Comparison of ENCODE assay signal across 11 cellular contexts in the genomic region with DNA sequence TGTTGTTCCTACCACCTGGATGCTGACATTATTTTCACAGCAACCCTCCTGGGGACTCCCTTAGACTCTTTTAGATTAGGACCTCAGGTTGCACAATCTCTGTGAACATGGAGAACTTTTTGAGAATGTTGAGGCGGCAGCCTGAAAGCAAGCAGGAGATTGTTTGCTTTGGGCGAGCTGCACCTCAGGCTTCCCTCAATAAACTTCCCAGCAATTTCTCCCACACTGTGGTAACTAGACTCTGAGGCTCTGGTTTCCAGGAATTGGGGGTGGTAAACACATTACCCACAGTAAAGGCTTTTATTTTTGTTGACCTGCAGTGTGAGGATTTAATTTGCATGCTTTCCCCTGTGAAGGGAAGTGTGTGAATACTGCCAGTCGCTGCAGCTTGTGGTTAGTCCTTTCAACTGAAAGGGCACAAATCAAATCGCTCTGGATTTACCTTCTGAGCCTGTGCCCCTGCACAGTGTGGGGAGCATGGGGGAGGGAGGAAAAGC. TPM values are rescaled to one million over a fixed set of nuclear protein-coding genes. Genes with fewer than 3 reads are reported as not detected.
DNase-seq lines count a peak whose midpoint lies in the region; ATAC-seq, FAIRE-seq and TF ChIP-seq lines count a peak whose summit lies in the region.
"Had no signal": no experiment of that assay in that cellular context is flagged by ENCODE, and none has a peak within 500 bp of the region (broad histone marks: within the 10 kb centered on the region; RNA-seq: fewer than 3 reads in every experiment).

No MANE protein-coding gene starts in this region.

- peak overlapping the region; percentile 10; the same call in 1 of the 2 replicates for H2AFZ ChIP-seq in PC-9

- TF ChIP-seq CTCF in PC-9 (conservative IDR thresholded peaks at IDR 0.05) (no peak), transverse colon (IDR thresholded peaks at IDR 0.05) (no peak), GM13976 (IDR thresholded peaks at IDR 0.05; ENCODE audit: borderline replicate concordance, control extremely low read depth, extremely low read depth, insufficient read depth, missing control alignments) (no peak)

- CTCF ChIA-PET in PC-9 (lab: Charles Lee): no interaction called here

- H3K9me3 ChIP-seq in PC-9 (ENCODE audit: insufficient read depth, low read depth) (no peaks in the 10 kb centered on the region), transverse colon (no peaks in the 10 kb centered on the region)

- in situ Hi-C loops in transverse colon (cut with MboI; ENCODE audit: low pct_ligation_motif_present in 1 of 4, low pct_unique_long_range_greater_than_20kb in 1 of 4, low sequenced_read_pairs in 3 of 4): loop anchor here in 2 of 4 donors (10.0 to 25.0 kb wide), 2 partner anchors 339 to 347 kb away; no protein-coding TSS in a partner anchor
- in situ Hi-C loops in GM13976 (cut with MboI; ENCODE audit: low sequenced_read_pairs, unreplicated experiment): no loop called here

- H3K27me3 ChIP-seq in PC-9 (ENCODE audit: insufficient read depth, low read depth): no peaks in the 10 kb centered on the region
- peaks cover 5% of the 10 kb centered on the region for H3K27me3 ChIP-seq in transverse colon

- no peak for TF ChIP-seq EP300 in transverse colon (IDR thresholded peaks at IDR 0.05; ENCODE audit: low read depth)

- WGBS in transverse colon (ENCODE audit: low coverage in 1 of 2), 2 donors: 6 to 17% methylated on average over 2 to 4 of the region's 4 CpGs

- no TSS peak for BruUV-seq in PC-9 (replicated peaks; lab: Mats Ljungman, UMichigan)

- H3K27me3 Mint-ChIP-seq in activated T-helper 2 cell treated with anti-CD3 and anti-CD28 coated beads, Interferon-gamma antibody, Interleukin-2, Interleukin-4, amounts not matched to agents 10 μg/mL and 5 μg/mL and 100 μg/mL, durations not matched to agents 14 hours and 24 hours and 36 hours (ENCODE audit: low read depth): peaks cover 22% of the 10 kb centered on the region

- H3K36me3 ChIP-seq in PC-9 (ENCODE audit: low read depth) (no peaks in the 10 kb centered on the region), transverse colon (no peaks in the 10 kb centered on the region)

- no peaks in the 10 kb centered on the region for H3F3A ChIP-seq in PC-9 (ENCODE audit: insufficient read depth, low read depth)

- no peaks in the 10 kb centered on the region for H3K9me3 Mint-ChIP-seq in activated T-helper 2 cell treated with anti-CD3 and anti-CD28 coated beads, Interferon-gamma antibody, Interleukin-2, Interleukin-4, amounts not matched to agents 10 μg/mL and 5 μg/mL and 100 μg/mL, durations not matched to agents 14 hours and 24 hours and 36 hours
- H3K9me3 Mint-ChIP-seq: activated T-cell treated with anti-CD3 and anti-CD28 coated beads, Interleukin-2, amount 50 U/mL, for 72 hours; IgD-negative memory B cell; natural killer cell had no signal

- no peak overlapping the region for H3K4me3 Mint-ChIP-seq in activated T-helper 2 cell treated with anti-CD3 and anti-CD28 coated beads, Interferon-gamma antibody, Interleukin-2, Interleukin-4, amounts not matched to agents 10 μg/mL and 5 μg/mL and 100 μg/mL, durations not matched to agents 14 hours and 24 hours and 36 hours (ENCODE audit: low read depth)
- H3K4me3 Mint-ChIP-seq: activated T-cell treated with anti-CD3 and anti-CD28 coated beads, Interleukin-2, amount 50 U/mL, for 72 hours; natural killer cell had no signal

- H3K4me1 Mint-ChIP-seq in activated T-helper 2 cell treated with anti-CD3 and anti-CD28 coated beads, Interferon-gamma antibody, Interleukin-2, Interleukin-4, amounts not matched to agents 10 μg/mL and 5 μg/mL and 100 μg/mL, durations not matched to agents 14 hours and 24 hours and 36 hours (ENCODE audit: low read depth): peaks cover 10% of the 10 kb centered on the region
- H3K4me1 Mint-ChIP-seq: natural killer cell had no signal

- H3K27ac Mint-ChIP-seq in activated T-helper 2 cell treated with anti-CD3 and anti-CD28 coated beads, Interferon-gamma antibody, Interleukin-2, Interleukin-4, amounts not matched to agents 10 μg/mL and 5 μg/mL and 100 μg/mL, durations not matched to agents 14 hours and 24 hours and 36 hours: no peak overlapping the region
- H3K27ac Mint-ChIP-seq: activated T-cell treated with anti-CD3 and anti-CD28 coated beads, Interleukin-2, amount 50 U/mL, for 72 hours; IgD-negative memory B cell; natural killer cell had no signal

- ATAC-seq in left colon: peak; percentile 60
- ATAC-seq: activated T-cell treated with anti-CD3 and anti-CD28 coated beads, Interleukin-2, amount 50 U/mL, for 72 hours had no signal

- no peak for TF ChIP-seq POLR2A in transverse colon (IDR thresholded peaks at IDR 0.05)

- H3K27ac ChIP-seq in PC-9: no peak overlapping the region
- H3K27ac ChIP-seq in transverse colon: no peak overlapping the region

- peak overlapping the region; percentile 25; the same call in 1 of the 2 replicates for H3K4me2 ChIP-seq in PC-9

- H4K20me1 ChIP-seq in PC-9 (ENCODE audit: insufficient read depth): no peaks in the 10 kb centered on the region

- DNase-seq in NOMO-1 (lab: John Stamatoyannopoulos, UW; ENCODE audit: unreplicated experiment in 2 of 2): peak; percentile 20 to 54
- DNase-seq in NOMO-1 treated with dmso at 0.1 percent for 144 hours (lab: John Stamatoyannopoulos, UW; ENCODE audit: unreplicated experiment): no peak
- DNase-seq in PC-9: no peak
- DNase-seq in left colon: no peak
- DNase-seq in transverse colon: peak; percentile 14
- no peak for DNase-seq in activated T-helper 2 cell treated with anti-CD3 and anti-CD28 coated beads, Interferon-gamma antibody, Interleukin-2, Interleukin-4, amounts not matched to agents 10 μg/mL and 5 μg/mL and 100 μg/mL, durations not matched to agents 14 hours and 24 hours and 36 hours (ENCODE audit: low spot score)
- no peak for DNase-seq in HTR-8/SVneo (ENCODE audit: insufficient read length, low spot score)
- DNase-seq in GM13976 (ENCODE audit: low spot score): no peak
- DNase-seq: activated T-cell treated with anti-CD3 and anti-CD28 coated beads, Interleukin-2, amount 50 U/mL, for 72 hours; natural killer cell had no signal

- no peak overlapping the region for H3K4me3 ChIP-seq in PC-9
- H3K4me3 ChIP-seq in transverse colon: no peak overlapping the region

- intact Hi-C loops in PC-9 (cut with micrococcal nuclease; ENCODE audit: unreplicated experiment): no loop called here
- intact Hi-C loops in left colon (cut with DNase I, micrococcal nuclease): loop anchor here in 1 of 2 donors (10.0 kb wide), 1 partner anchor 347 kb away; no protein-coding TSS in a partner anchor
- intact Hi-C loops in transverse colon (cut with DNase I; ENCODE audit: low total_unique reads): no loop called here
- intact Hi-C loops in activated T-helper 2 cell treated with anti-CD3 and anti-CD28 coated beads, Interferon-gamma antibody, Interleukin-2, Interleukin-4, amounts not matched to agents 10 μg/mL and 5 μg/mL and 100 μg/mL, durations not matched to agents 14 hours and 24 hours and 36 hours (cut with micrococcal nuclease): no loop called here

- POLR2A ChIA-PET in PC-9 (lab: Charles Lee; ENCODE audit: unreplicated experiment): no interaction called here

- FAIRE-seq in HTR-8/SVneo (lab: Jason Lieb, UNC): no peak

- no peaks in the 10 kb centered on the region for H3K4me1 ChIP-seq in PC-9 (replicated peaks; ENCODE audit: insufficient read depth)
- H3K4me1 ChIP-seq in transverse colon: peaks cover 0 to 10% (median 0%) of the 10 kb centered on the region in 4 donors

- H3K9me2 ChIP-seq in PC-9 (ENCODE audit: insufficient read depth): no peaks in the 10 kb centered on the region

- no peaks in the 10 kb centered on the region for H3K79me2 ChIP-seq in PC-9 (ENCODE audit: low read depth)

- no peaks in the 10 kb centered on the region for H3K36me3 Mint-ChIP-seq in activated T-helper 2 cell treated with anti-CD3 and anti-CD28 coated beads, Interferon-gamma antibody, Interleukin-2, Interleukin-4, amounts not matched to agents 10 μg/mL and 5 μg/mL and 100 μg/mL, durations not matched to agents 14 hours and 24 hours and 36 hours (ENCODE audit: low read depth)
- H3K36me3 Mint-ChIP-seq: IgD-negative memory B cell, natural killer cell had no signal

RNA-seq across cellular contexts. Expression of a gene that starts 35.2 kb away (rescaled TPM):
- total RNA-seq in PC-9 (2021): 19.4 and 20.3 TPM in 2 replicates
- total RNA-seq in left colon: 10 to 100 TPM; 24.1 to 25.4 TPM
- total RNA-seq in transverse colon: 100 to 1,000 TPM in 1 of 4 donors, 10 to 100 TPM in 3; 24.8 to 102 (median 38.8) TPM
- total RNA-seq in activated T-helper 2 cell treated with anti-CD3 and anti-CD28 coated beads, Interferon-gamma antibody, Interleukin-2, Interleukin-4, amounts not matched to agents 10 μg/mL and 5 μg/mL and 100 μg/mL, durations not matched to agents 14 hours and 24 hours and 36 hours: 108 and 116 TPM in 2 replicates

Comparison
In these comparisons a context has a peak if more than half of its experiments do, and no peak if none do; other contexts are left out.
1. DNase-seq: peak in NOMO-1 (2 of 2) and transverse colon (single experiment); none in NOMO-1 treated with dmso at 0.1 percent for 144 hours (single experiment), PC-9 (0 of 2), left colon (0 of 2), activated T-helper 2 cell treated with anti-CD3 and anti-CD28 coated beads, Interferon-gamma antibody, Interleukin-2, Interleukin-4, amounts not matched to agents 10 μg/mL and 5 μg/mL and 100 μg/mL, durations not matched to agents 14 hours and 24 hours and 36 hours (single experiment), HTR-8/SVneo (single experiment) and GM13976 (single experiment).